In genomic region chr16:57422026-57422944, GRCh38 we compare ENCODE assay signal across 7 cellular contexts. TPM values are rescaled to one million over a fixed set of nuclear protein-coding genes. Genes with fewer than 3 reads are reported as not detected.
DNase-seq lines count a peak whose midpoint lies in the region; ATAC-seq, FAIRE-seq and TF ChIP-seq lines count a peak whose summit lies in the region.

No MANE protein-coding gene starts in this region.

- H3K9me3 ChIP-seq in keratinocyte (ENCODE audit: control insufficient read depth, low read depth, low read length) = no peaks in the 10 kb centered on the region

- ATAC-seq in HG02798 (IDR thresholded peaks at IDR 0.05; ENCODE audit: poor library complexity, unreplicated experiment) = no peak

- no peak overlapping the region for H3K4me2 ChIP-seq in keratinocyte (ENCODE audit: control insufficient read depth, extremely low read depth, insufficient read depth, low read depth, low read length)

- H3K79me2 ChIP-seq in keratinocyte (ENCODE audit: control insufficient read depth, insufficient read depth, low read length) = no peaks in the 10 kb centered on the region

- DNase-seq in GM12865 (ENCODE audit: low read depth) (peak; percentile 58), NCI-H1694 treated with DMSO at 0.1 percent for 48 hours (lab: John Stamatoyannopoulos, UW) (peak; percentile 39), astrocyte of the cerebellum (ENCODE audit: low read depth) (peak; percentile 45), keratinocyte (ENCODE audit: low read depth, low spot score) (no peak), type B pancreatic cell (ENCODE audit: extremely low spot score, unreplicated experiment) (no peak), globus pallidus (ENCODE audit: low spot score) (no peak)

- no peaks in the 10 kb centered on the region for H3K9me1 ChIP-seq in keratinocyte (ENCODE audit: control insufficient read depth, extremely low read depth, insufficient read depth, low read length)

- peak; percentile 64 for TF ChIP-seq CTCF in GM12865 (IDR thresholded peaks at IDR 0.05; ENCODE audit: insufficient read depth, low read depth, low read length, missing control alignments)
- peak; percentile 96 for TF ChIP-seq CTCF in astrocyte of the cerebellum (IDR thresholded peaks at IDR 0.05; ENCODE audit: low read depth, low read length, missing control alignments)
- TF ChIP-seq CTCF in keratinocyte (optimal IDR thresholded peaks at IDR 0.05 in 1 of 3, IDR thresholded peaks at IDR 0.05 in 1 of 3, conservative IDR thresholded peaks at IDR 0.05 in 1 of 3; ENCODE audit: extremely low read depth in 1 of 3, insufficient read depth in 2 of 3, low read length in 3 of 3) = peak; percentile 52 to 77 (median 77)
- peak; percentile 79 for TF ChIP-seq CTCF in type B pancreatic cell (conservative IDR thresholded peaks at IDR 0.05)

- H3K4me3 Mint-ChIP-seq in type B pancreatic cell = no peak overlapping the region

- H3K27me3 Mint-ChIP-seq in type B pancreatic cell = no peaks in the 10 kb centered on the region

- in situ Hi-C loops in astrocyte of the cerebellum (cut with HindIII; ENCODE audit: low sequenced_read_pairs) = no loop called here

- H3K4me1 ChIP-seq in keratinocyte (ENCODE audit: control insufficient read depth, extremely low read depth, insufficient read depth, low read length) = peaks cover 18% of the 10 kb centered on the region

- peaks cover 3 to 5% of the 10 kb centered on the region in 2 experiments for H3K36me3 ChIP-seq in keratinocyte (ENCODE audit: control insufficient read depth in 2 of 2, extremely low read depth in 1 of 2, insufficient read depth in 2 of 2, low read length in 2 of 2)

- no peaks in the 10 kb centered on the region for H3K9me3 Mint-ChIP-seq in type B pancreatic cell

- H3K27me3 ChIP-seq in keratinocyte (ENCODE audit: control insufficient read depth, extremely low read depth, insufficient read depth, low read length) = no peaks in the 10 kb centered on the region

- peak overlapping the region; percentile 32 for H3K27ac Mint-ChIP-seq in type B pancreatic cell

- dilution Hi-C loops in keratinocyte (cut with MboI; ENCODE audit: extremely low pct_ligation_motif_present, low sequenced_read_pairs) = no loop called here

- no peaks in the 10 kb centered on the region for H4K20me1 ChIP-seq in keratinocyte (ENCODE audit: control insufficient read depth, extremely low read depth, insufficient read depth, low read length)

- no peak overlapping the region for H3K27ac ChIP-seq in keratinocyte (ENCODE audit: control insufficient read depth, insufficient read depth, low read length)

- H2AFZ ChIP-seq in keratinocyte (ENCODE audit: control insufficient read depth, low read length) = no peak overlapping the region

- no peaks in the 10 kb centered on the region for H3K36me3 Mint-ChIP-seq in type B pancreatic cell

- H3K9ac ChIP-seq in keratinocyte (ENCODE audit: control insufficient read depth, extremely low read depth, insufficient read depth, low read length) = no peak overlapping the region

- peaks cover 26% of the 10 kb centered on the region for H3K4me1 Mint-ChIP-seq in type B pancreatic cell (ENCODE audit: unreplicated experiment)

- peak; percentile 34 for FAIRE-seq in keratinocyte (lab: Jason Lieb, UNC)

- H3K4me3 ChIP-seq in GM12865 (ENCODE audit: low read depth, low read length) (no peak overlapping the region), astrocyte of the cerebellum (ENCODE audit: low read depth, low read length) (no peak overlapping the region), keratinocyte (ENCODE audit: control insufficient read depth in 2 of 3, extremely low read depth in 1 of 3, insufficient read depth in 2 of 3, low read depth in 1 of 3, low read length in 3 of 3) (no peak overlapping the region)

RNA-seq across cellular contexts. Expression of gene CCL17, which starts 17.7 kb away (rescaled TPM):
- polyA plus RNA-seq in keratinocyte = not detected in 3 replicates
- polyA plus RNA-seq in keratinocyte (2011; ENCODE audit: low read depth) = not detected
- not detected in 2 replicates for polyA plus RNA-seq in keratinocyte (2011; cell fraction: cytosol; rRNA removed)
- polyA plus RNA-seq in keratinocyte (2011; cell fraction: nucleus; rRNA removed) = not detected in 2 replicates
- not detected in 2 replicates for polyA plus RNA-seq in keratinocyte (2012; ENCODE audit: low replicate concordance)
- not detected in 3 replicates for polyA minus RNA-seq in keratinocyte
- polyA minus RNA-seq in keratinocyte (2011; cell fraction: cytosol; rRNA and poly(A)+ RNA removed) = not detected
- polyA minus RNA-seq in keratinocyte (2011; cell fraction: nucleus; rRNA and poly(A)+ RNA removed) = not detected in 2 replicates
- total RNA-seq in type B pancreatic cell (ENCODE audit: low replicate concordance) = not detected in 2 replicates

RNA-seq across cellular contexts. Expression of gene CIAPIN1, which starts 24.9 kb away (rescaled TPM):
- 75.4 to 84.2 TPM (median 76.3 TPM) in 3 replicates for polyA plus RNA-seq in keratinocyte
- polyA plus RNA-seq in keratinocyte (2011; ENCODE audit: low read depth) = 59.2 TPM
- 67.5 and 81.6 TPM in 2 replicates for polyA plus RNA-seq in keratinocyte (2011; cell fraction: cytosol; rRNA removed)
- 86.1 and 89.8 TPM in 2 replicates for polyA plus RNA-seq in keratinocyte (2011; cell fraction: nucleus; rRNA removed)
- polyA plus RNA-seq in keratinocyte (2012; ENCODE audit: low replicate concordance) = 43.0 and 58.5 TPM in 2 replicates
- polyA minus RNA-seq in keratinocyte = 43.1 to 66.8 TPM (median 64.5 TPM) in 3 replicates
- polyA minus RNA-seq in keratinocyte (2011; cell fraction: cytosol; rRNA and poly(A)+ RNA removed) = 26.9 TPM
- polyA minus RNA-seq in keratinocyte (2011; cell fraction: nucleus; rRNA and poly(A)+ RNA removed) = 28.6 and 35.8 TPM in 2 replicates
- 68.2 and 73.7 TPM in 2 replicates for total RNA-seq in type B pancreatic cell (ENCODE audit: low replicate concordance)

RNA-seq across cellular contexts. Expression of gene COQ9, which starts 25.0 kb away (rescaled TPM):
- polyA plus RNA-seq in keratinocyte = 62.8 to 81.2 TPM (median 63.2 TPM) in 3 replicates
- 42.5 TPM for polyA plus RNA-seq in keratinocyte (2011; ENCODE audit: low read depth)
- polyA plus RNA-seq in keratinocyte (2011; cell fraction: cytosol; rRNA removed) = 69.1 and 76.9 TPM in 2 replicates
- 81.5 and 93.9 TPM in 2 replicates for polyA plus RNA-seq in keratinocyte (2011; cell fraction: nucleus; rRNA removed)
- polyA plus RNA-seq in keratinocyte (2012; ENCODE audit: low replicate concordance) = 34.2 and 38.4 TPM in 2 replicates
- polyA minus RNA-seq in keratinocyte = 48.4 to 80.1 TPM (median 48.9 TPM) in 3 replicates
- polyA minus RNA-seq in keratinocyte (2011; cell fraction: cytosol; rRNA and poly(A)+ RNA removed) = 35.9 TPM
- 14.8 and 27.1 TPM in 2 replicates for polyA minus RNA-seq in keratinocyte (2011; cell fraction: nucleus; rRNA and poly(A)+ RNA removed)
- total RNA-seq in type B pancreatic cell (ENCODE audit: low replicate concordance) = 73.1 and 96.0 TPM in 2 replicates

RNA-seq across cellular contexts. Expression of gene POLR2C, which starts 40.2 kb away (rescaled TPM):
- polyA plus RNA-seq in keratinocyte = 74.6 to 92.5 TPM (median 82.4 TPM) in 3 replicates
- polyA plus RNA-seq in keratinocyte (2011; ENCODE audit: low read depth) = 23.1 TPM
- polyA plus RNA-seq in keratinocyte (2011; cell fraction: cytosol; rRNA removed) = 65.7 and 66.9 TPM in 2 replicates
- 51.2 and 56.0 TPM in 2 replicates for polyA plus RNA-seq in keratinocyte (2011; cell fraction: nucleus; rRNA removed)
- polyA plus RNA-seq in keratinocyte (2012; ENCODE audit: low replicate concordance) = 46.4 and 59.1 TPM in 2 replicates
- 115 to 158 TPM (median 119 TPM) in 3 replicates for polyA minus RNA-seq in keratinocyte
- polyA minus RNA-seq in keratinocyte (2011; cell fraction: cytosol; rRNA and poly(A)+ RNA removed) = 103 TPM
- polyA minus RNA-seq in keratinocyte (2011; cell fraction: nucleus; rRNA and poly(A)+ RNA removed) = 31.8 and 33.0 TPM in 2 replicates
- 63.0 and 70.5 TPM in 2 replicates for total RNA-seq in type B pancreatic cell (ENCODE audit: low replicate concordance)

RNA-seq across cellular contexts. Expression of gene CX3CL1, which starts 50.0 kb away (rescaled TPM):
- 0.45 to 0.71 TPM (median 0.47 TPM) in 3 replicates for polyA plus RNA-seq in keratinocyte
- not detected for polyA plus RNA-seq in keratinocyte (2011; ENCODE audit: low read depth)
- 0.22 and 0.42 TPM in 2 replicates for polyA plus RNA-seq in keratinocyte (2011; cell fraction: cytosol; rRNA removed)
- 0.83 and 1.3 TPM in 2 replicates for polyA plus RNA-seq in keratinocyte (2011; cell fraction: nucleus; rRNA removed)
- 0.14 and 0.76 TPM in 2 replicates for polyA plus RNA-seq in keratinocyte (2012; ENCODE audit: low replicate concordance)
- 0.40 to 0.48 TPM (median 0.43 TPM) in 3 replicates for polyA minus RNA-seq in keratinocyte
- polyA minus RNA-seq in keratinocyte (2011; cell fraction: cytosol; rRNA and poly(A)+ RNA removed) = 0.58 TPM
- 0.21 and 0.93 TPM in 2 replicates for polyA minus RNA-seq in keratinocyte (2011; cell fraction: nucleus; rRNA and poly(A)+ RNA removed)
- 1.4 and 17.8 TPM in 2 replicates for total RNA-seq in type B pancreatic cell (ENCODE audit: low replicate concordance)

Comparison
In these comparisons a context has a peak if more than half of its experiments do, and no peak if none do; other contexts are left out.
1. DNase-seq: peak in GM12865 (single experiment), NCI-H1694 treated with DMSO at 0.1 percent for 48 hours (single experiment) and astrocyte of the cerebellum (single experiment); none in keratinocyte (single experiment), type B pancreatic cell (single experiment) and globus pallidus (single experiment).
2. Peak in every context shown above with its lines, with median percentiles within 50 percentile points of each other: CTCF ChIP-seq.